Comparison of ENCODE assay signal across 8 cellular contexts in the genomic region with DNA sequence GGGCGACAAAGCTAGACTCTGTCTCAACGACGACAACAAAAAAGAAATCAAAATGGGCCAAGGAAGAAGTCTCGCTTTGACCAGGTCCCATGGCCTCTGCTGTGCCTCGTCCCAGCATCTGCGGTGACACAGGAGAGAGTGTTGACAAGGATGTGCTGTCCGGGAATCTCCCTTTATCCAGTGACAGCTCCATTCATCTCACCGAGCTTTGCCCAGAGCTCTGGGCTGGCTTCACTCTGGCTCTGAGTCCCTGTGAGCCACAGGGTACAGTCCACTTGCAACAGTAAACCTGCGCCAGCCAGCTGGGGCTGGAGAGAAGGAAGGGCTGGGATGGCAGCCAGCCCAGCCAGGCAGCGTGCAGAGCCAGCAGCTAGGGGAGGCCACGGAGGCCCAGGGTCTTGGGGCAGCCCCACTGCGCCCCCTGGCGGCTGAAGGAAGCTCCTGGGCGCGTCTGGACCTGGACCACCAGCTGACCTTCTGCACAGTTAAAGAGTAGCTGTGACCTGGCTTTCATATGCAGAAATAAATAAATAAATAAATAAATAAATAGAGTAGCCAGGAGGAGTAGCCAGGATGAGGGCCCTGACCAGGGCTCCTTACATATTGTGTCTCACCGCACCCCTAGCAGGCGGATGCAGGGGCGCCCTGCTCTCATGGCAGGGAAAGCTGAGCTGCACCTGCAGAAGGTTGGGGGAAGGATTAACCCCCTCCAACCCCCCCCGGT. TPM values are rescaled to one million over a fixed set of nuclear protein-coding genes. Genes with fewer than 3 reads are reported as not detected.
DNase-seq lines count a peak whose midpoint lies in the region; ATAC-seq, FAIRE-seq and TF ChIP-seq lines count a peak whose summit lies in the region.

No MANE protein-coding gene starts in this region.

- H3K9ac ChIP-seq in rectal smooth muscle tissue (ENCODE audit: low read length): no peak overlapping the region

- POLR2A ChIA-PET in AG04449 (lab: Yijun Ruan, JAX): interaction anchor here (0.9 to 1.5 kb wide), 3 partner anchors 12 to 32 kb away, joined by 3 to 11 read pairs (median 3); a partner anchor contains a TSS

- FAIRE-seq in GM19239 (lab: Jason Lieb, UNC): peak; percentile 47

- H3K4me3 ChIP-seq in AG04449 (ENCODE audit: low read depth, low read length) (no peak overlapping the region), rectal smooth muscle tissue (ENCODE audit: low read length) (no peak overlapping the region), uterus (no peak overlapping the region)

- H3K27me3 ChIP-seq in rectal smooth muscle tissue (ENCODE audit: control insufficient read depth, insufficient read depth, low read length): no peaks in the 10 kb centered on the region
- no peaks in the 10 kb centered on the region for H3K27me3 ChIP-seq in uterus

- peak overlapping the region; percentile 64 for H3K27ac ChIP-seq in rectal smooth muscle tissue (ENCODE audit: low read depth, low read length)
- H3K27ac ChIP-seq in uterus: peak overlapping the region in 1 of 2 donors; percentile 45

- no peak for TF ChIP-seq POLR2A in uterus (IDR thresholded peaks at IDR 0.05)

- no peaks in the 10 kb centered on the region for H3K36me3 ChIP-seq in rectal smooth muscle tissue (ENCODE audit: control insufficient read depth, insufficient read depth, low read length)
- H3K36me3 ChIP-seq in uterus: no peaks in the 10 kb centered on the region

- CTCF ChIA-PET in AG04449 (lab: Yijun Ruan, JAX): interaction anchor here (0.6 to 9.7 kb wide), 77 partner anchors 8 to 533 kb away, joined by 3 to 131 read pairs (median 4); no protein-coding TSS in a partner anchor

- TF ChIP-seq CTCF in AG04449 (IDR thresholded peaks at IDR 0.05; ENCODE audit: insufficient read depth, low read length, missing control alignments): peak; percentile 98
- peak; percentile 92 to 97 (median 94) for TF ChIP-seq CTCF in uterus (IDR thresholded peaks at IDR 0.05)

- DNase-seq in AG04449 (ENCODE audit: low read depth, low spot score) (peak; percentile 69), GM19239 (ENCODE audit: insufficient read length, low spot score) (peak; percentile 85), NCI-H128 (lab: John Stamatoyannopoulos, UW; ENCODE audit: unreplicated experiment) (peak; percentile 96), T-helper 1 cell (peak; percentile 41 to 69 (median 64)), amniotic epithelial cell (ENCODE audit: low read depth) (peak; percentile 88), left cardiac atrium (peak; percentile 94), uterus (peak; percentile 87 to 88)

- H3K9me3 ChIP-seq in uterus: no peaks in the 10 kb centered on the region

- intact Hi-C loops in left cardiac atrium (cut with DNase I): loop anchor here in 1 of 2 donors (10.0 kb wide), 2 partner anchors 124 to 294 kb away; no protein-coding TSS in a partner anchor
- intact Hi-C loops in uterus (cut with DNase I; ENCODE audit: low total_unique reads): no loop called here

- H3K4me1 ChIP-seq in rectal smooth muscle tissue (ENCODE audit: control insufficient read depth, insufficient read depth, low read length): peaks cover 7% of the 10 kb centered on the region
- H3K4me1 ChIP-seq in uterus: no peaks in the 10 kb centered on the region

- ATAC-seq in left cardiac atrium: peak; percentile 97 to 98

RNA-seq across cellular contexts. Expression of a gene that starts 29.7 kb away (rescaled TPM):
- 100 to 1,000 TPM; 242 to 476 TPM for total RNA-seq in left cardiac atrium
- 100 to 1,000 TPM; 123 to 358 (median 225) TPM for total RNA-seq in uterus

RNA-seq across cellular contexts. Expression of a gene that starts 31.4 kb away (rescaled TPM):
- total RNA-seq in left cardiac atrium (100 to 1,000 TPM; 128 to 162 TPM), uterus (1,000 to 10,000 TPM in 1 of 4 donors, 100 to 1,000 TPM in 2, 10 to 100 TPM in 1; 51.2 to 1,226 (median 253) TPM)
